In genomic region chr12:79378496-79378895, GRCh38 we compare ENCODE assay signal across 28 cellular contexts.
DNase-seq lines count a peak whose midpoint lies in the region; ATAC-seq and FAIRE-seq lines count a peak whose summit lies in the region.
"Had no signal": no experiment of that assay in that cellular context is flagged by ENCODE, and none has a peak within 500 bp of the region (broad histone marks: within the 10 kb centered on the region; RNA-seq: fewer than 3 reads in every experiment).

No MANE protein-coding gene starts in this region.

- DNase-seq in GM03348 (ENCODE audit: low spot score) (peak; percentile 5), M059J (ENCODE audit: low read depth) (peak; percentile 28), skeletal muscle cell (ENCODE audit: low read depth) (peak; percentile 45), GM19239 (ENCODE audit: insufficient read length, low spot score) (no peak)
- DNase-seq in CD8-positive, alpha-beta memory T cell, result no peak
- DNase-seq: activated CD4-positive, alpha-beta memory T cell treated with anti-CD3 and anti-CD28 coated beads for 36 hours; activated CD4-positive, alpha-beta T cell treated with anti-CD3 and anti-CD28 coated beads for 1 hour; activated naive CD4-positive, alpha-beta T cell; activated T-cell treated with anti-CD3 and anti-CD28 coated beads, Interleukin-2, amount 50 U/mL, for 72 hours; adrenal gland; glutamatergic neuron; NCI-H1092 treated with DMSO at 0.1 percent for 48 hours; NCI-H187 treated with DMSO at 0.1 percent for 48 hours; NCI-H526 treated with DMSO at 0.1 percent for 48 hours; PC-3; spleen; stimulated activated CD8-positive, alpha-beta memory T cell treated with anti-CD3 and anti-CD28 coated beads, Interleukin-4, amount 100 ng/mL, for 48 hours; stimulated activated naive CD8-positive, alpha-beta T cell treated with anti-CD3 and anti-CD28 coated beads, Interleukin-15, amount 100 ng/mL, for 72 hours; T-helper 2 cell had no signal

- H3K4me3 ChIP-seq in skeletal muscle cell (ENCODE audit: low read depth, low read length), result no peak overlapping the region
- H3K4me3 ChIP-seq in CD8-positive, alpha-beta memory T cell (ENCODE audit: low read length), result no peak overlapping the region
- H3K4me3 ChIP-seq: adrenal gland, right atrium auricular region, spleen, thoracic aorta had no signal

- H3K9me3 ChIP-seq in CD8-positive, alpha-beta memory T cell (ENCODE audit: low read length), result no peaks in the 10 kb centered on the region
- H3K9me3 ChIP-seq: adrenal gland, right atrium auricular region, spleen, thoracic aorta had no signal

- CTCF ChIA-PET in CD8-positive, alpha-beta memory T cell (lab: Charles Lee), result no interaction called here

- FAIRE-seq in endometrium (lab: Jason Lieb, UNC) (peak; percentile 98), GM19239 (lab: Jason Lieb, UNC) (no peak)
- FAIRE-seq: bronchial epithelial cell, urothelium cell line had no signal

- H3K4me1 ChIP-seq in CD8-positive, alpha-beta memory T cell (ENCODE audit: insufficient read depth, low read length), result no peaks in the 10 kb centered on the region
- H3K4me1 ChIP-seq: right atrium auricular region, spleen had no signal

- H3K4me3 Mint-ChIP-seq in CD8-positive, alpha-beta memory T cell, result no peak overlapping the region
- H3K4me3 Mint-ChIP-seq: activated CD4-positive, alpha-beta memory T cell treated with anti-CD3 and anti-CD28 coated beads for 36 hours; activated T-cell treated with anti-CD3 and anti-CD28 coated beads, Interleukin-2, amount 50 U/mL, for 72 hours; memory B cell; neural crest cell; stimulated activated naive CD8-positive, alpha-beta T cell treated with anti-CD3 and anti-CD28 coated beads, Interleukin-15, amount 100 ng/mL, for 72 hours had no signal

- POLR2A ChIA-PET in CD8-positive, alpha-beta memory T cell (lab: Charles Lee), result no interaction called here

- H3K27me3 ChIP-seq in CD8-positive, alpha-beta memory T cell (ENCODE audit: insufficient read depth, low read length, poor library complexity, severe bottlenecking), result no peaks in the 10 kb centered on the region
- H3K27me3 ChIP-seq: adrenal gland, right atrium auricular region, spleen had no signal

- no peak for ATAC-seq in GM18520 (IDR thresholded peaks at IDR 0.05; ENCODE audit: unreplicated experiment)
- ATAC-seq: activated T-cell treated with anti-CD3 and anti-CD28 coated beads, Interleukin-2, amount 50 U/mL, for 72 hours; PC-3; Right ventricle myocardium inferior; stimulated activated naive CD8-positive, alpha-beta T cell treated with anti-CD3 and anti-CD28 coated beads, Interleukin-15, amount 100 ng/mL, for 72 hours had no signal

- H3K4me1 Mint-ChIP-seq in CD8-positive, alpha-beta memory T cell, result no peaks in the 10 kb centered on the region
- H3K4me1 Mint-ChIP-seq: memory B cell; stimulated activated naive CD8-positive, alpha-beta T cell treated with anti-CD3 and anti-CD28 coated beads, Interleukin-15, amount 100 ng/mL, for 72 hours had no signal

- H3K27ac Mint-ChIP-seq in CD8-positive, alpha-beta memory T cell, result no peak overlapping the region
- H3K27ac Mint-ChIP-seq: activated CD4-positive, alpha-beta memory T cell treated with anti-CD3 and anti-CD28 coated beads for 36 hours; activated T-cell treated with anti-CD3 and anti-CD28 coated beads, Interleukin-2, amount 50 U/mL, for 72 hours; memory B cell; stimulated activated naive CD8-positive, alpha-beta T cell treated with anti-CD3 and anti-CD28 coated beads, Interleukin-15, amount 100 ng/mL, for 72 hours had no signal

- H3K36me3 Mint-ChIP-seq in CD8-positive, alpha-beta memory T cell, result no peaks in the 10 kb centered on the region
- H3K36me3 Mint-ChIP-seq: activated CD4-positive, alpha-beta memory T cell treated with anti-CD3 and anti-CD28 coated beads for 36 hours; memory B cell had no signal

- H3K27ac ChIP-seq in CD8-positive, alpha-beta memory T cell (ENCODE audit: low read depth, low read length), result no peak overlapping the region
- H3K27ac ChIP-seq: right atrium auricular region, spleen, thoracic aorta had no signal

- no peaks in the 10 kb centered on the region for H3K36me3 ChIP-seq in CD8-positive, alpha-beta memory T cell (ENCODE audit: insufficient read depth, low read length)
- H3K36me3 ChIP-seq: adrenal gland, right atrium auricular region, spleen, thoracic aorta had no signal

- H3K9me3 Mint-ChIP-seq in CD8-positive, alpha-beta memory T cell, result peaks cover 0 to 8% (median 2%) of the 10 kb centered on the region in 5 donors
- H3K9me3 Mint-ChIP-seq: activated CD4-positive, alpha-beta memory T cell treated with anti-CD3 and anti-CD28 coated beads for 36 hours; activated T-cell treated with anti-CD3 and anti-CD28 coated beads, Interleukin-2, amount 50 U/mL, for 72 hours; memory B cell; neural crest cell; stimulated activated naive CD8-positive, alpha-beta T cell treated with anti-CD3 and anti-CD28 coated beads, Interleukin-15, amount 100 ng/mL, for 72 hours had no signal

- peaks cover 0 to 4% of the 10 kb centered on the region in 2 donors for H3K27me3 Mint-ChIP-seq in CD8-positive, alpha-beta memory T cell
- H3K27me3 Mint-ChIP-seq: activated CD4-positive, alpha-beta memory T cell treated with anti-CD3 and anti-CD28 coated beads for 36 hours; memory B cell had no signal

Comparison
In these comparisons a context has a peak if more than half of its experiments do, and no peak if none do; other contexts are left out.
1. DNase-seq: peak in GM03348 (single experiment), M059J (single experiment) and skeletal muscle cell (single experiment); none in GM19239 (single experiment) and CD8-positive, alpha-beta memory T cell (0 of 5).